Comparison of ENCODE assay signal across 24 cellular contexts in the genomic region with DNA sequence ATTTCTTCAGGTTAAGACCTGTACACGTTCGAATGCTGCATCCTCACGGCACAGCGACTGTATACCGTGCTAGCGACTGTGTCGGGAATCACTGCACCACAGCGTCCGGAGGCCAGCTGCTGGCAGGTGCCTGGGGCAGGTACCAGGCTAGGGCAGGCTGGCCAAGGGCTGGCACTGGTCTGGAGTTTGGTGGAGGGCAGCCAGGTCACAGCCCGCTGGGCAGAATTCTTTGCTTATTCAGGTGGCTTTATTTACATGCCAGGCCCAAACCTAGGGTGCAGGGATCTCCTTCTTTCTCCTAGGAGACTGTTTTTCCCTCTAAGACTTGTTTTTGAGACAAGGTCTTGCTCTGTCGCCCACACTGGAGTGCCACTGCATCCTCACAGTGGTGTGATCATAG. TPM values are rescaled to one million over a fixed set of nuclear protein-coding genes. Genes with fewer than 3 reads are reported as not detected.
A peak's percentile ranks its signal among the peaks of the same experiment; 100 is the strongest.
DNase-seq lines count a peak whose midpoint lies in the region; ATAC-seq and TF ChIP-seq lines count a peak whose summit lies in the region.
"Had no signal": no experiment of that assay in that cellular context is flagged by ENCODE, and none has a peak within 500 bp of the region (broad histone marks: within the 10 kb centered on the region; RNA-seq: fewer than 3 reads in every experiment).

No MANE protein-coding gene starts in this region.

- H3K9me3 ChIP-seq in H9 (ENCODE audit: control insufficient read depth, low read depth, low read length) (no peaks in the 10 kb centered on the region), neural progenitor cell (ENCODE audit: low read depth) (no peaks in the 10 kb centered on the region)
- H3K9me3 ChIP-seq: BLaER1 treated with 17β-estradiol and CSF1 and Interleukin-3, amounts not matched to agents 10 nM and 100 nM; SJSA1 had no signal

- H3K36me3 Mint-ChIP-seq in CD14-positive monocyte: peaks cover 79 to 96% of the 10 kb centered on the region in 2 donors
- 0 out of 7 replicates have a peak, but pooled peaks cover 0 to 3% (median 0%) of the 10 kb centered on the region in 3 experiments for H3K36me3 Mint-ChIP-seq in H9 (ENCODE audit: insufficient read depth in 1 of 3, low read depth in 3 of 3)
- H3K36me3 Mint-ChIP-seq in activated naive CD8-positive, alpha-beta T cell treated with anti-CD3 and anti-CD28 coated beads, Interleukin-2, amount 10 ng/mL, durations not matched to agents 7 days and 5 days: peaks cover 38% of the 10 kb centered on the region
- H3K36me3 Mint-ChIP-seq in neural progenitor cell: peaks cover 27% of the 10 kb centered on the region
- H3K36me3 Mint-ChIP-seq in mesothelial cell of epicardium: no peaks in the 10 kb centered on the region

- no peak overlapping the region for H3K23ac ChIP-seq in H9 (ENCODE audit: insufficient read length, low read depth, low read length)

- no peak overlapping the region for H3K56ac ChIP-seq in H9 (ENCODE audit: insufficient read length, low read depth, low read length)

- H2BK15ac ChIP-seq in H9 (ENCODE audit: low read depth, low read length): no peak overlapping the region

- no peak overlapping the region for H4K91ac ChIP-seq in H9 (ENCODE audit: insufficient read length, low read depth, low read length)

- H3K79me2 ChIP-seq in H9 (ENCODE audit: insufficient read depth, low read length) (no peaks in the 10 kb centered on the region; the same call in 1 of the 2 replicates), neural progenitor cell (ENCODE audit: low read depth) (peaks cover 3% of the 10 kb centered on the region)

- no peak overlapping the region for H3K14ac ChIP-seq in H9 (ENCODE audit: insufficient read depth, low read length)

- H3K4me3 ChIP-seq in neural progenitor cell: no peak overlapping the region
- H3K4me3 ChIP-seq: BLaER1 treated with 17β-estradiol and CSF1 and Interleukin-3, amounts not matched to agents 10 nM and 100 nM; SJSA1 had no signal

- intact Hi-C loops in CD14-positive monocyte (cut with micrococcal nuclease): loop anchor here in 1 of 2 donors (5.0 kb wide), 2 partner anchors 42 to 68 kb away; no protein-coding TSS in a partner anchor

- H4K5ac ChIP-seq in H9 (ENCODE audit: insufficient read length, low read depth, low read length): no peak overlapping the region

- H3F3A ChIP-seq in neural progenitor cell (ENCODE audit: low read depth): peaks cover 4% of the 10 kb centered on the region

- H3K79me1 ChIP-seq in H9 (ENCODE audit: insufficient read depth, low read depth, low read length, poor library complexity, severe bottlenecking): no peaks in the 10 kb centered on the region

- no peaks in the 10 kb centered on the region for H3K36me3 ChIP-seq in neural progenitor cell

- no peak overlapping the region for H3K4me2 ChIP-seq in H9 (ENCODE audit: insufficient read depth, insufficient read length, low read length)
- no peak overlapping the region for H3K4me2 ChIP-seq in neural progenitor cell
- H3K4me2 ChIP-seq: BLaER1 treated with 17β-estradiol and CSF1 and Interleukin-3, amounts not matched to agents 10 nM and 100 nM had no signal

- H3K18ac ChIP-seq in H9 (ENCODE audit: insufficient read length, low read depth, low read length): no peak overlapping the region

- H4K20me1 ChIP-seq in H9 (ENCODE audit: control insufficient read depth, insufficient read depth, insufficient read length) (no peaks in the 10 kb centered on the region), neural progenitor cell (ENCODE audit: low read depth) (peaks cover 20% of the 10 kb centered on the region)

- H3K4ac ChIP-seq in H9 (ENCODE audit: low read depth, low read length): no peak overlapping the region

- WGBS in H9 (ENCODE audit: extremely low coverage, insufficient read length, low lambda C conversion rate): no CpG with 5 or more reads among the region's 11 CpGs

- H2AK5ac ChIP-seq in H9 (ENCODE audit: insufficient read length, low read length): no peak overlapping the region

- POLR2A ChIA-PET in activated naive CD8-positive, alpha-beta T cell treated with anti-CD3 and anti-CD28 coated beads, Interleukin-2, amount 10 ng/mL, durations not matched to agents 7 days and 5 days (lab: Charles Lee): interaction anchor here (1.0 to 1.3 kb wide), 2 partner anchors 17 to 26 kb away, joined by 3 read pairs; no protein-coding TSS in a partner anchor

- H3K27ac Mint-ChIP-seq in CD14-positive monocyte: peak overlapping the region in 4 of 7 donors; percentile 33 to 73 (median 54)
- peak overlapping the region; percentile 10 to 74 (median 44); a peak in 3 of 7 replicates for H3K27ac Mint-ChIP-seq in H9
- H3K27ac Mint-ChIP-seq in activated naive CD8-positive, alpha-beta T cell treated with anti-CD3 and anti-CD28 coated beads, Interleukin-2, amount 10 ng/mL, durations not matched to agents 7 days and 5 days: peak overlapping the region; percentile 57
- peak overlapping the region; percentile 42 for H3K27ac Mint-ChIP-seq in neural progenitor cell
- no peak overlapping the region for H3K27ac Mint-ChIP-seq in mesothelial cell of epicardium
- H3K27ac Mint-ChIP-seq: type B pancreatic cell had no signal

- H3K23me2 ChIP-seq in H9 (ENCODE audit: insufficient read length, low read depth, low read length, poor library complexity, severe bottlenecking): no peaks in the 10 kb centered on the region

- no peak overlapping the region for H2BK20ac ChIP-seq in H9 (ENCODE audit: low read depth, low read length, poor library complexity, severe bottlenecking)

- H2AFZ ChIP-seq in H9 (ENCODE audit: low read length) (no peak overlapping the region), neural progenitor cell (replicated peaks) (no peak overlapping the region)

- ATAC-seq in activated naive CD8-positive, alpha-beta T cell treated with anti-CD3 and anti-CD28 coated beads, Interleukin-2, amount 10 ng/mL, durations not matched to agents 7 days and 5 days (ENCODE audit: low read depth): no peak
- no peak for ATAC-seq in GM19035 (IDR thresholded peaks at IDR 0.05; ENCODE audit: unreplicated experiment)
- ATAC-seq: activated CD4-positive, alpha-beta T cell treated with anti-CD3 and anti-CD28 coated beads for 36 hours; effector memory CD8-positive, alpha-beta T cell; esophagus mucosa; Panc1; right cardiac atrium had no signal

- DNase-seq in CD14-positive monocyte (ENCODE audit: low spot score): no peak
- DNase-seq in H9: no peak
- no peak for DNase-seq in activated naive CD8-positive, alpha-beta T cell treated with anti-CD3 and anti-CD28 coated beads, Interleukin-2, amount 10 ng/mL, durations not matched to agents 7 days and 5 days
- no peak for DNase-seq in neural progenitor cell (ENCODE audit: low spot score)
- DNase-seq in mesothelial cell of epicardium (ENCODE audit: low spot score in 2 of 2, unreplicated experiment in 2 of 2): no peak
- DNase-seq in SHP77 treated with DMSO at 0.1 percent for 48 hours (lab: John Stamatoyannopoulos, UW): no peak
- no peak for DNase-seq in occipital lobe (lab: John Stamatoyannopoulos, UW)
- DNase-seq: activated CD4-positive, alpha-beta T cell treated with anti-CD3 and anti-CD28 coated beads for 36 hours; brain microvascular endothelial cell; effector memory CD8-positive, alpha-beta T cell; foreskin melanocyte; hippocampal formation; Kasumi-1; NCI-H1048; NCI-H2081; NCI-H345; right cardiac atrium; T-helper 1 cell had no signal

- H3K27me3 ChIP-seq in H9 (ENCODE audit: insufficient read depth, low read length) (no peaks in the 10 kb centered on the region), neural progenitor cell (no peaks in the 10 kb centered on the region)
- H3K27me3 ChIP-seq: BLaER1 treated with 17β-estradiol and CSF1 and Interleukin-3, amounts not matched to agents 10 nM and 100 nM; brain microvascular endothelial cell; SJSA1 had no signal

- H3K9me3 Mint-ChIP-seq in CD14-positive monocyte: no peaks in the 10 kb centered on the region
- no peaks in the 10 kb centered on the region for H3K9me3 Mint-ChIP-seq in H9
- H3K9me3 Mint-ChIP-seq in activated naive CD8-positive, alpha-beta T cell treated with anti-CD3 and anti-CD28 coated beads, Interleukin-2, amount 10 ng/mL, durations not matched to agents 7 days and 5 days: no peaks in the 10 kb centered on the region
- H3K9me3 Mint-ChIP-seq in neural progenitor cell: no peaks in the 10 kb centered on the region
- no peaks in the 10 kb centered on the region for H3K9me3 Mint-ChIP-seq in mesothelial cell of epicardium
- H3K9me3 Mint-ChIP-seq: effector memory CD8-positive, alpha-beta T cell; type B pancreatic cell had no signal

- H3K27ac ChIP-seq in H9 (ENCODE audit: insufficient read length, low read depth, low read length): no peak overlapping the region
- H3K27ac ChIP-seq in neural progenitor cell: no peak overlapping the region
- H3K27ac ChIP-seq: BLaER1 treated with 17β-estradiol and CSF1 and Interleukin-3, amounts not matched to agents 10 nM and 100 nM; brain microvascular endothelial cell; SJSA1 had no signal

- H2BK12ac ChIP-seq in H9 (ENCODE audit: insufficient read length, low read depth, low read length): no peak overlapping the region

- H3K4me1 Mint-ChIP-seq in CD14-positive monocyte (peaks cover 52% of the 10 kb centered on the region), H9 (peaks cover 5 to 12% of the 10 kb centered on the region in 2 experiments), neural progenitor cell (peaks cover 46% of the 10 kb centered on the region), mesothelial cell of epicardium (peaks cover 9% of the 10 kb centered on the region)
- H3K4me1 Mint-ChIP-seq in activated naive CD8-positive, alpha-beta T cell treated with anti-CD3 and anti-CD28 coated beads, Interleukin-2, amount 10 ng/mL, durations not matched to agents 7 days and 5 days: peaks cover 52% of the 10 kb centered on the region

- TF ChIP-seq CTCF in CD14-positive monocyte (IDR thresholded peaks at IDR 0.05) (no peak), H9 (conservative IDR thresholded peaks at IDR 0.05) (no peak), neural progenitor cell (IDR thresholded peaks at IDR 0.05) (no peak), mesothelial cell of epicardium (IDR thresholded peaks at IDR 0.05; ENCODE audit: unreplicated experiment) (no peak)

- H4K8ac ChIP-seq in H9 (replicated peaks; ENCODE audit: insufficient read length, low read depth, low read length): no peak overlapping the region

- no peak overlapping the region for H2BK5ac ChIP-seq in H9 (ENCODE audit: insufficient read length, low read length)

- H3K4me3 Mint-ChIP-seq in CD14-positive monocyte (no peak overlapping the region), H9 (no peak overlapping the region), neural progenitor cell (no peak overlapping the region), mesothelial cell of epicardium (no peak overlapping the region)
- peak overlapping the region; percentile 29 for H3K4me3 Mint-ChIP-seq in activated naive CD8-positive, alpha-beta T cell treated with anti-CD3 and anti-CD28 coated beads, Interleukin-2, amount 10 ng/mL, durations not matched to agents 7 days and 5 days
- H3K4me3 Mint-ChIP-seq: activated CD4-positive, alpha-beta T cell treated with anti-CD3 and anti-CD28 coated beads for 36 hours; type B pancreatic cell had no signal

- no peak overlapping the region for H2BK120ac ChIP-seq in H9 (ENCODE audit: low read depth, low read length, poor library complexity, severe bottlenecking)

- H3K27me3 Mint-ChIP-seq in CD14-positive monocyte (ENCODE audit: low read depth in 3 of 3) (no peaks in the 10 kb centered on the region), H9 (ENCODE audit: low read depth) (no peaks in the 10 kb centered on the region), neural progenitor cell (ENCODE audit: insufficient read depth, low read depth) (peaks cover 3% of the 10 kb centered on the region), mesothelial cell of epicardium (ENCODE audit: low read depth) (no peaks in the 10 kb centered on the region)
- no peaks in the 10 kb centered on the region for H3K27me3 Mint-ChIP-seq in activated naive CD8-positive, alpha-beta T cell treated with anti-CD3 and anti-CD28 coated beads, Interleukin-2, amount 10 ng/mL, durations not matched to agents 7 days and 5 days
- H3K27me3 Mint-ChIP-seq: activated CD4-positive, alpha-beta T cell treated with anti-CD3 and anti-CD28 coated beads for 36 hours; effector memory CD8-positive, alpha-beta T cell; type B pancreatic cell had no signal

- H3K4me1 ChIP-seq in H9 (ENCODE audit: insufficient read depth, low read length) (no peaks in the 10 kb centered on the region), neural progenitor cell (no peaks in the 10 kb centered on the region)
- H3K4me1 ChIP-seq: SJSA1 had no signal

- no peak overlapping the region for H3K9ac ChIP-seq in H9 (ENCODE audit: extremely low read depth, insufficient read length, low read length)
- H3K9ac ChIP-seq in neural progenitor cell: no peak overlapping the region

- no peak overlapping the region for H3T11ph ChIP-seq in H9 (ENCODE audit: low read length)

RNA-seq across cellular contexts. Expression of gene COTL1, which starts 37.9 kb away (rescaled TPM):
- 1,000 to 10,000 TPM; 1,643 to 1,843 TPM for polyA plus RNA-seq in CD14-positive monocyte
- total RNA-seq in H9 (2021) (81.4 and 88.6 TPM in 2 replicates), neural progenitor cell (ENCODE audit: low replicate concordance) (46.9 and 93.7 TPM in 2 replicates), mesothelial cell of epicardium (106 to 116 TPM (median 106 TPM) in 3 replicates), occipital lobe (89.7 TPM)
- 100 to 1,000 TPM; 657 to 664 TPM for total RNA-seq in activated naive CD8-positive, alpha-beta T cell treated with anti-CD3 and anti-CD28 coated beads, Interleukin-2, amount 10 ng/mL, durations not matched to agents 7 days and 5 days
